In the genomic region with DNA sequence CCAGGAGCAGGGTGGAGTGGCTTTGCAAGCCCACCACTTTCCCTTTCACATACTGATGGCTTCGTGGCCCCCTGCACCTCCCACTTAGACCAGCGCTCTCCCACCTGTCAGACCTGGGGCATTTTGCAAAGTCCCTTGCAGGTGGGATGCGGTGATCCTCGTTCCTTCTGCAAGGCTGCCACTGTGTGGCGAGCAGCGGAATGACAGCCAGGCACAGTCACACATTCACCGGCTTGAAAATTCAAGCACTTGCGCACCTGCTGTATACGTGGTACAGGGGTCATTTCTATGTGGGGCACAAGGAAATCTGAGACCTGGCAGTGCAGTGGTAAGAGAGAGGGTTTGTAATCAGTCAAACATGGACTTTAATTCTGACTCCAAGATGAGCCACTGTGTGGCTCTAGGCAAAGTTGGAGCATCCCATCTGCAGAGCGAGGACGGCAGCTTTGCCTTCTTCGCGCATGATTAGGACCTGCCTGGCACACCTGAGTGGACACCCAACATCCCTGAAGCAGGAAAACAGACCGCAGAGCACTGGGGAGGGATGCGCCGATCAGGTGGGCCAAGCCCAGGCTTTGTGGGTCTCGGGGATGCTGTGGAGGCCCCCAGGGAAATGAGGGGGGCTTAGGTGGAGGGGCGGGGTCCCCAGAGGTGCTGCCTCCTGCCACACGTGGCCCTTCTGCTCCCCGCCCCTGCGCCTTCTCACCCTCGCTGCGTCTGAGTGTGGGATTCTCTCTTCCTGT, we compare ENCODE assay signal across 1 cellular context.
TF ChIP-seq lines count a peak whose summit lies in the region.

No MANE protein-coding gene starts in this region.

TF ChIP-seq in HepG2, 621 proteins besides CTCF, POLR2A, EP300 and RAD21 (continued from another document):
- TF ChIP-seq, protein P1, sequence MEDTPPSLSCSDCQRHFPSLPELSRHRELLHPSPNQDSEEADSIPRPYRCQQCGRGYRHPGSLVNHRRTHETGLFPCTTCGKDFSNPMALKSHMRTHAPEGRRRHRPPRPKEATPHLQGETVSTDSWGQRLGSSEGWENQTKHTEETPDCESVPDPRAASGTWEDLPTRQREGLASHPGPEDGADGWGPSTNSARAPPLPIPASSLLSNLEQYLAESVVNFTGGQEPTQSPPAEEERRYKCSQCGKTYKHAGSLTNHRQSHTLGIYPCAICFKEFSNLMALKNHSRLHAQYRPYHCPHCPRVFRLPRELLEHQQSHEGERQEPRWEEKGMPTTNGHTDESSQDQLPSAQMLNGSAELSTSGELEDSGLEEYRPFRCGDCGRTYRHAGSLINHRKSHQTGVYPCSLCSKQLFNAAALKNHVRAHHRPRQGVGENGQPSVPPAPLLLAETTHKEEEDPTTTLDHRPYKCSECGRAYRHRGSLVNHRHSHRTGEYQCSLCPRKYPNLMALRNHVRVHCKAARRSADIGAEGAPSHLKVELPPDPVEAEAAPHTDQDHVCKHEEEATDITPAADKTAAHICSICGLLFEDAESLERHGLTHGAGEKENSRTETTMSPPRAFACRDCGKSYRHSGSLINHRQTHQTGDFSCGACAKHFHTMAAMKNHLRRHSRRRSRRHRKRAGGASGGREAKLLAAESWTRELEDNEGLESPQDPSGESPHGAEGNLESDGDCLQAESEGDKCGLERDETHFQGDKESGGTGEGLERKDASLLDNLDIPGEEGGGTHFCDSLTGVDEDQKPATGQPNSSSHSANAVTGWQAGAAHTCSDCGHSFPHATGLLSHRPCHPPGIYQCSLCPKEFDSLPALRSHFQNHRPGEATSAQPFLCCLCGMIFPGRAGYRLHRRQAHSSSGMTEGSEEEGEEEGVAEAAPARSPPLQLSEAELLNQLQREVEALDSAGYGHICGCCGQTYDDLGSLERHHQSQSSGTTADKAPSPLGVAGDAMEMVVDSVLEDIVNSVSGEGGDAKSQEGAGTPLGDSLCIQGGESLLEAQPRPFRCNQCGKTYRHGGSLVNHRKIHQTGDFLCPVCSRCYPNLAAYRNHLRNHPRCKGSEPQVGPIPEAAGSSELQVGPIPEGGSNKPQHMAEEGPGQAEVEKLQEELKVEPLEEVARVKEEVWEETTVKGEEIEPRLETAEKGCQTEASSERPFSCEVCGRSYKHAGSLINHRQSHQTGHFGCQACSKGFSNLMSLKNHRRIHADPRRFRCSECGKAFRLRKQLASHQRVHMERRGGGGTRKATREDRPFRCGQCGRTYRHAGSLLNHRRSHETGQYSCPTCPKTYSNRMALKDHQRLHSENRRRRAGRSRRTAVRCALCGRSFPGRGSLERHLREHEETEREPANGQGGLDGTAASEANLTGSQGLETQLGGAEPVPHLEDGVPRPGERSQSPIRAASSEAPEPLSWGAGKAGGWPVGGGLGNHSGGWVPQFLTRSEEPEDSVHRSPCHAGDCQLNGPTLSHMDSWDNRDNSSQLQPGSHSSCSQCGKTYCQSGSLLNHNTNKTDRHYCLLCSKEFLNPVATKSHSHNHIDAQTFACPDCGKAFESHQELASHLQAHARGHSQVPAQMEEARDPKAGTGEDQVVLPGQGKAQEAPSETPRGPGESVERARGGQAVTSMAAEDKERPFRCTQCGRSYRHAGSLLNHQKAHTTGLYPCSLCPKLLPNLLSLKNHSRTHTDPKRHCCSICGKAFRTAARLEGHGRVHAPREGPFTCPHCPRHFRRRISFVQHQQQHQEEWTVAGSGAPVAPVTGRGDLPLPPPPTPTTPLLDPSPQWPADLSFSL (CRISPR knock-in tag; IDR thresholded peaks at IDR 0.05) = no peak
- TF ChIP-seq KLF6 (CRISPR knock-in tag; IDR thresholded peaks at IDR 0.05) (no peak), ZNF850 (CRISPR knock-in tag; conservative IDR thresholded peaks at IDR 0.05) (no peak), IRF2 (CRISPR knock-in tag; IDR thresholded peaks at IDR 0.05) (0 out of 2 replicates have a peak, but pooled peaks have one; percentile 54), CAMTA2 (CRISPR knock-in tag; IDR thresholded peaks at IDR 0.05; ENCODE audit: borderline replicate concordance) (no peak), ZNF572 (CRISPR knock-in tag; IDR thresholded peaks at IDR 0.05) (no peak), ZNF570 (CRISPR knock-in tag; IDR thresholded peaks at IDR 0.05; ENCODE audit: borderline replicate concordance) (no peak), ZNF292 (CRISPR knock-in tag; IDR thresholded peaks at IDR 0.05; ENCODE audit: borderline replicate concordance, low read depth) (no peak), STAG1 (CRISPR knock-in tag; IDR thresholded peaks at IDR 0.05) (peak; percentile 98), ZBTB21 (CRISPR knock-in tag; IDR thresholded peaks at IDR 0.05) (no peak), ZNF549 (CRISPR knock-in tag; IDR thresholded peaks at IDR 0.05) (no peak), SALL1 (CRISPR knock-in tag; IDR thresholded peaks at IDR 0.05) (peak; percentile 16; the same call in 1 of the 2 replicates)
- TF ChIP-seq, protein P2, sequence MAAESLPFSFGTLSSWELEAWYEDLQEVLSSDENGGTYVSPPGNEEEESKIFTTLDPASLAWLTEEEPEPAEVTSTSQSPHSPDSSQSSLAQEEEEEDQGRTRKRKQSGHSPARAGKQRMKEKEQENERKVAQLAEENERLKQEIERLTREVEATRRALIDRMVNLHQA (CRISPR knock-in tag; IDR thresholded peaks at IDR 0.05) = no peak
- TF ChIP-seq, protein P3, sequence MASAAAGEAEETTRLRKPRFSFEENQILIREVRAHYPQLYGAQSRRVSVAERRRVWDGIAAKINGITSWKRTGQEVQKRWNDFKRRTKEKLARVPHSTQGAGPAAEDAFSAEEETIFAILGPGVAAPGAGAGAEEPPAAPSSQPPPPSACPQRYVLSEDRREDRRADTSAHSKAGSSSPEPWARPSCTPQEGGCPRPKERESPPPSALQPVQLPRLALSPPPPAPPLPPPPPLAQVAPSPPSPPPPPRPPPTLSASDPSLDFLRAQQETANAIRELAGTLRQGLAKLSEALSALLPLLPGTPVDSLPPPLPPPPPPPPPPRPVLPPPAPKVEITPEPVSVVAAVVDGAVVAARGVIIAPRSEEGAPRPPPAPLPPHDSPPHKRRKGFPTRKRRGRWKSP (CRISPR knock-in tag; IDR thresholded peaks at IDR 0.05) = no peak
